9 cellular contexts compared by ENCODE assay signal in the genomic region with DNA sequence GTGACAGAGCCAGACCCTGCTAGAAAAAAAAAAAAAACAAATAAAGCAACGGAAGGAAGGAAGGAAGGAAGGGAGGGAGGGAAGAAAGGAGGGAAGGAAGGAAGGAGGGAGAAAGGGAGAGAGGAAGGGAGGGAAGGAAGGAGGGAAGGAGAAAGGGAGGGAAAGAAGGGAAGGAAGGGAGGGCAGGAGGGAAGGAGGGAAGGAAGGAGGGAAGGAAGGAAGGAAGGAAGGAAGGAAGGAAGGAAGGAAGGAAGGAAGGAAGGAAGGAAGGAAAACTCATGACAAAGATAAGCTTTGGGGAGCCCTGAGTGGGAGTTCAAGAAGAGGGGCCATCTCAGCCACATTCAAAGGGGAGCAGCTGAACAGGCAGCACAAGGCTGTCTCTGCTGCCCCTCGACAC.
"Had no signal": no experiment of that assay in that cellular context is flagged by ENCODE, and none has a peak within 500 bp of the region (broad histone marks: within the 10 kb centered on the region; RNA-seq: fewer than 3 reads in every experiment).

No MANE protein-coding gene starts in this region.

- H3K27ac Mint-ChIP-seq: GM23338, IgD-negative memory B cell had no signal

- DNase-seq: KBM-7 had no signal

- H2AFZ ChIP-seq: GM23338 had no signal

- H3K4me1 Mint-ChIP-seq: IgD-negative memory B cell had no signal

- H3K36me3 ChIP-seq: HAP-1 had no signal

- H3K9me3 ChIP-seq: HAP-1 had no signal

- H3K4me2 ChIP-seq: GM23338, KMS-11 had no signal

- H3K4me3 Mint-ChIP-seq: GM23338, IgD-negative memory B cell had no signal

- H3K9me3 Mint-ChIP-seq: GM23338, IgD-negative memory B cell had no signal

- ATAC-seq: GM23338, HCT116 had no signal

- H3K27ac ChIP-seq: KMS-11 had no signal

- FAIRE-seq: H1, H54, HTR-8/SVneo had no signal

- H3K4me3 ChIP-seq: GM23338, HAP-1 had no signal

- H3K9ac ChIP-seq: KMS-11 had no signal

- H3K4me1 ChIP-seq: HAP-1 had no signal

- H3K36me3 Mint-ChIP-seq: IgD-negative memory B cell had no signal
